8 cellular contexts compared by ENCODE assay signal in the genomic region with DNA sequence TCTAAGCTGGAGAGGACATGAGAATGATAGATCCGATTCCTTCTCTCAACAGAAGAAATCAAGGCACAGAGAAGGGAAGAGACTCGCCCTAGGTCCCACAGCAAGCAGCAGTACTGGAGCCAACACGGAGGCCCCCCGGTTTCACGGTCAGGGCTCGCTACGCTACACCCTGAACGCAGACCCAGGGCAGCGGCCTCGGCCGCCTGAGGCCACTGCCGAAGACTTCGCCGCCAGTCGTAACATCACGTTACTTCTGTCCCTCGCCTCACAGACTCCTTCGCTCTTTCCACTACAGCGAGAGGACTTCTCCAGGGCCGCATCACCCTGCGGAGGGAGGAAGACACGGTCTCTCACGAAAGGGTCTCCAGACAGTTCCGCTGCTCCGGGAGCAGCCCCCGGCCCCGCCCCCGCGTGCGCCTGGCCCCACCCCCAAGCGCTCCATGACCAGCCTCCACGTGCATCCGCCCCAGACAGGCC. TPM values are rescaled to one million over a fixed set of nuclear protein-coding genes. Genes with fewer than 3 reads are reported as not detected.
DNase-seq lines count a peak whose midpoint lies in the region; ATAC-seq, FAIRE-seq and TF ChIP-seq lines count a peak whose summit lies in the region.

No MANE protein-coding gene starts in this region.

- DNase-seq in activated CD4-positive, alpha-beta T cell treated with anti-CD3 and anti-CD28 coated beads for 36 hours = no peak
- no peak for DNase-seq in activated CD4-positive, alpha-beta T cell treated with anti-CD3 and anti-CD28 coated beads, Interleukin-2, amount 50 U/mL, for 1 hour
- DNase-seq in GM12878 (ENCODE audit: low read depth, low spot score) (no peak), memory B cell (ENCODE audit: low spot score in 2 of 2) (peak in 1 of 2 donors; percentile 80), vagina (ENCODE audit: extremely low spot score in 2 of 2) (no peak), iPS-NIHi7 (ENCODE audit: extremely low spot score) (no peak), NCI-H1694 (lab: John Stamatoyannopoulos, UW) (no peak)

- peak overlapping the region; percentile 57 for H3K4me3 ChIP-seq in GM12878
- H3K4me3 ChIP-seq in vagina = peak overlapping the region; percentile 82 to 89

- WGBS in GM12878 (ENCODE audit: insufficient coverage, insufficient replicate concordance, low lambda C conversion rate, missing lambda C conversion rate) = 3% methylated on average over 26 of the region's 33 CpGs

- H4K20me1 ChIP-seq in GM12878 (ENCODE audit: control insufficient read depth, insufficient read depth) = no peaks in the 10 kb centered on the region

- no peak for TF ChIP-seq EP300 in GM12878 (IDR thresholded peaks at IDR 0.05; ENCODE audit: borderline replicate concordance in 1 of 2, control insufficient read depth in 1 of 2, low read depth in 2 of 2, low read length in 2 of 2)

- no TSS peak for BruUV-seq in GM12878 (replicated peaks; lab: Mats Ljungman, UMichigan)

- CTCF ChIA-PET in activated CD4-positive, alpha-beta T cell treated with anti-CD3 and anti-CD28 coated beads for 36 hours (lab: Charles Lee) = interaction anchor here (0.6 to 1.4 kb wide), 4 partner anchors 14 to 24 kb away, joined by 3 to 6 read pairs (median 4); no protein-coding TSS in a partner anchor
- CTCF ChIA-PET in GM12878 (lab: Yijun Ruan, JAX) = interaction anchor here (1.1 to 2.4 kb wide), 4 partner anchors 16 to 410 kb away, joined by 3 to 9 read pairs (median 5); no protein-coding TSS in a partner anchor

- POLR2A ChIA-PET in activated CD4-positive, alpha-beta T cell treated with anti-CD3 and anti-CD28 coated beads for 36 hours (lab: Charles Lee) = interaction anchor here (1.5 kb wide), 1 partner anchor 132 kb away, joined by 8 read pairs; a partner anchor contains a TSS
- POLR2A ChIA-PET in GM12878 (lab: Charles Lee) = interaction anchor here (0.6 to 1.1 kb wide), 3 partner anchors 22 to 83 kb away, joined by 3 to 4 read pairs (median 3); a partner anchor contains a TSS

- TF ChIP-seq CTCF in GM12878 (IDR thresholded peaks at IDR 0.05 in 2 of 3, conservative IDR thresholded peaks at IDR 0.05 in 1 of 3; ENCODE audit: control insufficient read depth in 2 of 3, extremely low read depth in 1 of 3, insufficient read depth in 1 of 3, low read depth in 3 of 3, low read length in 3 of 3) (no peak), vagina (IDR thresholded peaks at IDR 0.05) (no peak)

- peak; percentile 17 for ATAC-seq in activated CD4-positive, alpha-beta T cell treated with anti-CD3 and anti-CD28 coated beads for 36 hours
- peak; percentile 20 for ATAC-seq in HG03280 (IDR thresholded peaks at IDR 0.05; ENCODE audit: unreplicated experiment)
- peak; percentile 32 for ATAC-seq in GM12878
- ATAC-seq in memory B cell (ENCODE audit: low read depth) = no peak

- H3K27ac ChIP-seq in GM12878 (ENCODE audit: control insufficient read depth, insufficient read depth) (no peak overlapping the region; the same call in 1 of the 2 replicates), vagina (peak overlapping the region; percentile 49)

- H3K9me3 ChIP-seq in GM12878 (replicated peaks; ENCODE audit: control insufficient read depth, insufficient read depth, low read length) = no peaks in the 10 kb centered on the region
- H3K9me3 ChIP-seq in vagina = no peaks in the 10 kb centered on the region

- H2AFZ ChIP-seq in GM12878 (ENCODE audit: control insufficient read depth, low read depth, low read length) = peak overlapping the region; percentile 98

- no peak for FAIRE-seq in GM12878 (lab: Jason Lieb, UNC)

- intact Hi-C loops in activated CD4-positive, alpha-beta T cell treated with anti-CD3 and anti-CD28 coated beads for 36 hours (cut with DNase I, micrococcal nuclease) = loop anchor here (1.0 to 5.0 kb wide), 8 partner anchors 32 to 1594 kb away; a partner anchor contains a TSS
- intact Hi-C loops in GM12878 (cut with micrococcal nuclease; ENCODE audit: unreplicated experiment) = no loop called here
- intact Hi-C loops in vagina (cut with DNase I) = no loop called here

- H3K27me3 ChIP-seq in GM12878 (replicated peaks in 1 of 2; ENCODE audit: control insufficient read depth in 2 of 2, insufficient read depth in 2 of 2, low read length in 1 of 2) = no peaks in the 10 kb centered on the region
- H3K27me3 ChIP-seq in vagina = no peaks in the 10 kb centered on the region

- H3K4me2 ChIP-seq in GM12878 (ENCODE audit: control insufficient read depth, insufficient read depth) = peak overlapping the region; percentile 93

- peak; percentile 24; the same call in 1 of the 2 replicates for TF ChIP-seq POLR2A in GM12878 (IDR thresholded peaks at IDR 0.05; ENCODE audit: low read depth, low read length)
- TF ChIP-seq POLR2A in vagina (IDR thresholded peaks at IDR 0.05) = no peak

- no peaks in the 10 kb centered on the region for H3K36me3 ChIP-seq in GM12878 (ENCODE audit: control insufficient read depth in 2 of 2, insufficient read depth in 2 of 2, low read length in 1 of 2)
- no peaks in the 10 kb centered on the region for H3K36me3 ChIP-seq in vagina

- H3K36me3 Mint-ChIP-seq in activated CD4-positive, alpha-beta T cell treated with anti-CD3 and anti-CD28 coated beads for 36 hours (ENCODE audit: low read depth) = peaks cover 1% of the 10 kb centered on the region
- H3K36me3 Mint-ChIP-seq in memory B cell = no peaks in the 10 kb centered on the region

- H3K4me1 Mint-ChIP-seq in activated CD4-positive, alpha-beta T cell treated with anti-CD3 and anti-CD28 coated beads for 36 hours = peaks cover 7% of the 10 kb centered on the region
- peaks cover 4% of the 10 kb centered on the region for H3K4me1 Mint-ChIP-seq in memory B cell

- peak overlapping the region; percentile 59 for H3K9ac ChIP-seq in GM12878 (ENCODE audit: control insufficient read depth, insufficient read depth, low read length)

- SMC1A ChIA-PET in GM12878 (lab: Charles Lee; ENCODE audit: uncharacterized antibody, unreplicated experiment) = interaction anchor here (1.0 to 1.3 kb wide), 2 partner anchors 23 to 412 kb away, joined by 5 to 9 read pairs; no protein-coding TSS in a partner anchor

- RAD21 ChIA-PET in GM12878 (lab: Charles Lee; ENCODE audit: unreplicated experiment) = interaction anchor here (0.8 to 1.2 kb wide), 2 partner anchors 133 to 412 kb away, joined by 3 read pairs; no protein-coding TSS in a partner anchor

- H3K9me3 Mint-ChIP-seq in activated CD4-positive, alpha-beta T cell treated with anti-CD3 and anti-CD28 coated beads for 36 hours (ENCODE audit: low read depth) = no peaks in the 10 kb centered on the region
- H3K9me3 Mint-ChIP-seq in memory B cell = no peaks in the 10 kb centered on the region

- in situ Hi-C loops in GM12878 (cut with MboI) = no loop called here

- no peaks in the 10 kb centered on the region for H3K27me3 Mint-ChIP-seq in activated CD4-positive, alpha-beta T cell treated with anti-CD3 and anti-CD28 coated beads for 36 hours
- H3K27me3 Mint-ChIP-seq in memory B cell = no peaks in the 10 kb centered on the region

- peak overlapping the region; percentile 89 for H3K4me3 Mint-ChIP-seq in activated CD4-positive, alpha-beta T cell treated with anti-CD3 and anti-CD28 coated beads for 36 hours
- peak overlapping the region; percentile 93 for H3K4me3 Mint-ChIP-seq in memory B cell

- TF ChIP-seq RAD21 in GM12878 (IDR thresholded peaks at IDR 0.05; ENCODE audit: insufficient read depth, low read depth, low read length) = no peak

- peaks cover 18% of the 10 kb centered on the region for H3K79me2 ChIP-seq in GM12878 (ENCODE audit: control insufficient read depth, insufficient read depth, low read length)

- H3K4me1 ChIP-seq in GM12878 (ENCODE audit: control insufficient read depth, insufficient read depth, low read length) (no peaks in the 10 kb centered on the region; the same call in 1 of the 2 replicates), vagina (peaks cover 22% of the 10 kb centered on the region)

- peak overlapping the region; percentile 87 for H3K27ac Mint-ChIP-seq in activated CD4-positive, alpha-beta T cell treated with anti-CD3 and anti-CD28 coated beads for 36 hours
- H3K27ac Mint-ChIP-seq in memory B cell = peak overlapping the region; percentile 93

RNA-seq across cellular contexts. Expression of a gene that starts 0.4 kb away (rescaled TPM):
- 10 to 100 TPM; 16.0 to 21.7 TPM for total RNA-seq in activated CD4-positive, alpha-beta T cell treated with anti-CD3 and anti-CD28 coated beads for 36 hours
- 94.2 and 107 TPM in 2 replicates for total RNA-seq in GM12878 (2013; cell fraction: nucleolus; rRNA removed)
- total RNA-seq in GM12878 (2014; rRNA removed) (20.5 and 22.6 TPM in 2 replicates), GM12878 (2014; rRNA removed; fragmentation: Illumina TruSeq; extraction: Trizol) (20.6 and 21.6 TPM in 2 replicates), GM12878 (2021) (24.9 and 29.4 TPM in 2 replicates), vagina (14.2 TPM)
- 13.8 TPM for polyA plus RNA-seq in GM12878 (2011; ENCODE audit: low read depth)
- polyA plus RNA-seq in GM12878 (2011; rRNA removed) (33.7 and 44.8 TPM in 2 replicates), GM12878 (2014; fragmentation: Illumina TruSeq; extraction: Trizol) (25.5 and 51.1 TPM in 2 replicates), GM12878 (2014; fragmentation: Nextera tagmentation; extraction: Ambion mirVana) (1 to 10 TPM; 2.6 to 3.1 TPM), GM12878 (2014; rRNA removed) (26.2 and 28.3 TPM in 2 replicates), GM12878 (2016; fragmentation: Nextera tagmentation; extraction: Ambion mirVana) (10 to 100 TPM; 18.7 to 18.8 TPM)
- 42.0 and 54.1 TPM in 2 replicates for polyA plus RNA-seq in GM12878 (2011; cell fraction: cytosol; rRNA removed)
- 108 and 118 TPM in 2 replicates for polyA plus RNA-seq in GM12878 (2011; cell fraction: nucleus; rRNA removed)
- 13.2 and 13.5 TPM in 2 replicates for polyA plus RNA-seq in GM12878 (2012)
- 37.8 and 51.0 TPM in 2 replicates for polyA minus RNA-seq in GM12878 (2011; rRNA and poly(A)+ RNA removed)
- polyA minus RNA-seq in GM12878 (2011; cell fraction: cytosol; rRNA and poly(A)+ RNA removed) = 5.9 and 12.5 TPM in 2 replicates
- 42.4 and 56.1 TPM in 2 replicates for polyA minus RNA-seq in GM12878 (2011; cell fraction: nucleus; rRNA and poly(A)+ RNA removed)

RNA-seq across cellular contexts. Expression of a gene that starts 32.0 kb away (rescaled TPM):
- under 1 TPM; 0.25 to 0.39 TPM for total RNA-seq in activated CD4-positive, alpha-beta T cell treated with anti-CD3 and anti-CD28 coated beads for 36 hours
- total RNA-seq in GM12878 (2013; cell fraction: nucleolus; rRNA removed) = 7.7 and 11.6 TPM in 2 replicates
- total RNA-seq in GM12878 (2014; rRNA removed) (1.9 and 3.6 TPM in 2 replicates), GM12878 (2014; rRNA removed; fragmentation: Illumina TruSeq; extraction: Trizol) (1.5 and 2.5 TPM in 2 replicates), GM12878 (2021) (2.7 and 3.2 TPM in 2 replicates), vagina (not detected)
- 0.29 TPM for polyA plus RNA-seq in GM12878 (2011; ENCODE audit: low read depth)
- polyA plus RNA-seq in GM12878 (2011; rRNA removed) (7.3 and 8.0 TPM in 2 replicates), GM12878 (2014; fragmentation: Illumina TruSeq; extraction: Trizol) (2.5 and 3.3 TPM in 2 replicates), GM12878 (2014; fragmentation: Nextera tagmentation; extraction: Ambion mirVana) (under 1 TPM; 0.69 to 0.87 TPM), GM12878 (2014; rRNA removed) (3.2 and 3.8 TPM in 2 replicates), GM12878 (2016; fragmentation: Nextera tagmentation; extraction: Ambion mirVana) (1 to 10 TPM; 1.7 to 1.8 TPM)
- polyA plus RNA-seq in GM12878 (2011; cell fraction: cytosol; rRNA removed) = 4.3 and 5.3 TPM in 2 replicates
- polyA plus RNA-seq in GM12878 (2011; cell fraction: nucleus; rRNA removed) = 23.5 and 28.7 TPM in 2 replicates
- polyA plus RNA-seq in GM12878 (2012) = 0.59 and 1.2 TPM in 2 replicates
- polyA minus RNA-seq in GM12878 (2011; rRNA and poly(A)+ RNA removed) = 7.5 and 12.8 TPM in 2 replicates
- polyA minus RNA-seq in GM12878 (2011; cell fraction: cytosol; rRNA and poly(A)+ RNA removed) = 2.7 and 3.8 TPM in 2 replicates
- polyA minus RNA-seq in GM12878 (2011; cell fraction: nucleus; rRNA and poly(A)+ RNA removed) = 15.7 and 40.2 TPM in 2 replicates

Comparison
In these comparisons a context has a peak if more than half of its experiments do, and no peak if none do; other contexts are left out.
1. intact Hi-C loops: an anchor here in activated CD4-positive, alpha-beta T cell treated with anti-CD3 and anti-CD28 coated beads for 36 hours (1.0 to 5.0 kb wide); none called in GM12878 and vagina.